In genomic region chr1:233364026-233364425, GRCh38 we compare ENCODE assay signal across 10 cellular contexts. TPM values are rescaled to one million over a fixed set of nuclear protein-coding genes. Genes with fewer than 3 reads are reported as not detected.
A peak's percentile ranks its signal among the peaks of the same experiment; 100 is the strongest.
DNase-seq lines count a peak whose midpoint lies in the region; ATAC-seq and FAIRE-seq lines count a peak whose summit lies in the region.
"Had no signal": no experiment of that assay in that cellular context is flagged by ENCODE, and none has a peak within 500 bp of the region (broad histone marks: within the 10 kb centered on the region; RNA-seq: fewer than 3 reads in every experiment).

No MANE protein-coding gene starts in this region.

- DNase-seq in ACHN (peak; percentile 46), RCC 7860 (ENCODE audit: low spot score) (peak; percentile 46), kidney glomerular epithelial cell (lab: John Stamatoyannopoulos, UW) (peak; percentile 68), renal cortical epithelial cell (ENCODE audit: low read depth) (peak; percentile 43)
- DNase-seq in stimulated activated CD4-positive, alpha-beta T cell treated with anti-CD3 and anti-CD28 coated beads, Interleukin-1b, Interleukin-23, amount 100 ng/mL, for 48 hours: no peak
- no peak for DNase-seq in stimulated activated CD4-positive, alpha-beta T cell treated with anti-CD3 and anti-CD28 coated beads, Interleukin-15, amount 100 ng/mL, for 24 hours
- DNase-seq: CD8-positive, alpha-beta T cell; COR-L47; GF-D8 had no signal

- in situ Hi-C loops in ACHN (cut with HindIII; ENCODE audit: low pct_ligation_motif_present, low pct_unique_long_range_greater_than_20kb, low sequenced_read_pairs): no loop called here

- no peak for FAIRE-seq in RCC 7860 (lab: Jason Lieb, UNC)

- ATAC-seq in HG03097 (IDR thresholded peaks at IDR 0.05; ENCODE audit: low FRiP score, unreplicated experiment): no peak
- ATAC-seq: CD8-positive, alpha-beta T cell had no signal

RNA-seq across cellular contexts. Expression of gene MAP3K21, which starts 36.5 kb away (rescaled TPM):
- 10.8 and 24.8 TPM in 2 replicates for total RNA-seq in renal cortical epithelial cell

Comparison
In these comparisons a context has a peak if more than half of its experiments do, and no peak if none do; other contexts are left out.
1. DNase-seq: peak in ACHN (single experiment), RCC 7860 (single experiment), kidney glomerular epithelial cell (single experiment) and renal cortical epithelial cell (single experiment); none in stimulated activated CD4-positive, alpha-beta T cell treated with anti-CD3 and anti-CD28 coated beads, Interleukin-1b, Interleukin-23, amount 100 ng/mL, for 48 hours (single experiment) and stimulated activated CD4-positive, alpha-beta T cell treated with anti-CD3 and anti-CD28 coated beads, Interleukin-15, amount 100 ng/mL, for 24 hours (single experiment).